20 cellular contexts compared by ENCODE assay signal in the genomic region with DNA sequence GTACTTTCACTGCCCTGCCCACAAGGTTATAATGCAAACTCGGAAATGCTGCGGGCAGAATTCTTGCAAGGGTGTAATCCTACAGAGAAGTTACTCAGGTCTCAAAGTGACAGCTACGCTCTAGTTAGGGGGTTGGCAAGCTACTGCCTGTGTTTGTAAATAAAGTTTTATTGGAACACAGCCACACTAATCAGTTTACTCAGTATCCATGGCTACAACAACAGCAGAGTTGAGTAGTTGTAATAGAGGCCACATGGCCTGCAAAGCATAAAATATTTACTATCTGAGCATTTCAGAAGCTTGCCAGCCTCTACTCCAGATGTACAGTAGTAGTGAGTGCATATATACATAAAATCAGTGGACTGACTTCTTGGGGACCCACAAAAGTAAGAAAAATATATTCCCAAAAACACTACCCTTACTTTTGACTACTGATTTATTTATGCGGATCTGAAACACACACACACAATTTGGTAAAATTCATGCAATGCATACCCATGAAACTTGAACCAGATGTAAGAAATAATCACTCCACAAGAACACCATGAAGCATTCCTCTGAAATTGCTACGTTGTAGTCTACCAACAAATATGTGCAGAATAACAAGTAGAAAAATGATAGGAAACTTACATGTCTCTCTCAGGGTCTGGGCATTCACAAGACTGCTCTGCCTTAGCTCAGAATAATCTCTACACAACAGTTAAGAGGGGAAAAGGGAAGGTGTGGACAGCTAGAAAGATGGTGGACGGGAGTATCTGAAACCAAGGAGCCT. TPM values are rescaled to one million over a fixed set of nuclear protein-coding genes. Genes with fewer than 3 reads are reported as not detected.
DNase-seq lines count a peak whose midpoint lies in the region; ATAC-seq, FAIRE-seq and TF ChIP-seq lines count a peak whose summit lies in the region.
"Had no signal": no experiment of that assay in that cellular context is flagged by ENCODE, and none has a peak within 500 bp of the region (broad histone marks: within the 10 kb centered on the region; RNA-seq: fewer than 3 reads in every experiment).

No MANE protein-coding gene starts in this region.

- H3K27ac Mint-ChIP-seq in glutamatergic neuron (ENCODE audit: unreplicated experiment): no peak overlapping the region
- H3K27ac Mint-ChIP-seq: activated T-helper 1 cell treated with anti-CD3 and anti-CD28 coated beads, Interleukin-12 subunit alpha, Interleukin-12 subunit beta, Interleukin-2, Interleukin-4 antibody, amounts not matched to agents 30 ng/mL and 10 ng/mL and 1 ng/mL, durations not matched to agents 14 hours and 24 hours and 36 hours; neural progenitor cell had no signal

- H3K36me3 ChIP-seq in K562 (ENCODE audit: control insufficient read depth, insufficient read depth, low read length): no peaks in the 10 kb centered on the region
- H3K36me3 ChIP-seq in keratinocyte (ENCODE audit: control insufficient read depth in 2 of 2, extremely low read depth in 1 of 2, insufficient read depth in 2 of 2, low read length in 2 of 2): peaks cover 0 to 2% of the 10 kb centered on the region in 2 experiments
- H3K36me3 ChIP-seq: adrenal gland, neural progenitor cell, SJCRH30 had no signal

- peak; percentile 47 for ATAC-seq in K562
- no peak for ATAC-seq in GM19463 (IDR thresholded peaks at IDR 0.05; ENCODE audit: unreplicated experiment)
- ATAC-seq in GM21786 (IDR thresholded peaks at IDR 0.05; ENCODE audit: unreplicated experiment): no peak
- ATAC-seq: right cardiac atrium had no signal

- H2AFZ ChIP-seq in K562 (ENCODE audit: low read depth, low read length) (no peak overlapping the region), keratinocyte (ENCODE audit: control insufficient read depth, low read length) (no peak overlapping the region)
- H2AFZ ChIP-seq: neural progenitor cell had no signal

- H3K27me3 ChIP-seq in K562 (ENCODE audit: control insufficient read depth in 2 of 2, insufficient read depth in 2 of 2, low read length in 2 of 2) (no peaks in the 10 kb centered on the region), keratinocyte (ENCODE audit: control insufficient read depth, extremely low read depth, insufficient read depth, low read length) (no peaks in the 10 kb centered on the region)
- H3K27me3 ChIP-seq: adrenal gland, neural progenitor cell, SJCRH30 had no signal

- no peaks in the 10 kb centered on the region for H3K9me1 ChIP-seq in K562 (ENCODE audit: control insufficient read depth, insufficient read depth, low read length)
- H3K9me1 ChIP-seq in keratinocyte (ENCODE audit: control insufficient read depth, extremely low read depth, insufficient read depth, low read length): peaks cover 3% of the 10 kb centered on the region

- dilution Hi-C loops in keratinocyte (cut with MboI; ENCODE audit: extremely low pct_ligation_motif_present, low sequenced_read_pairs): no loop called here

- DNase-seq in AG09319 (ENCODE audit: extremely low read depth, low read depth) (peak; percentile 70), HFF-Myc (ENCODE audit: extremely low read depth, low read depth) (peak; percentile 56), K562 (ENCODE audit: extremely low read depth in 1 of 4, low spot score in 3 of 4) (peak in 2 of 4 experiments; percentile 29 to 30), keratinocyte (ENCODE audit: low read depth, low spot score) (no peak), GM19239 (ENCODE audit: insufficient read length, low spot score) (no peak), glutamatergic neuron (no peak)
- DNase-seq: activated CD4-positive, alpha-beta T cell treated with anti-CD3 and anti-CD28 coated beads, Interleukin-2, amount 50 U/mL, for 4 hours; adrenal gland; cortex of kidney; foreskin melanocyte; NCI-H1092 treated with DMSO at 0.1 percent for 48 hours; NCI-H69; right cardiac atrium; SJCRH30; stimulated activated CD4-positive, alpha-beta T cell treated with anti-CD3 and anti-CD28 coated beads, Interleukin-1b, Interleukin-23, amount 100 ng/mL, for 48 hours had no signal

- BruUV-seq in K562 (replicated peaks; lab: Mats Ljungman, UMichigan): no TSS peak

- H3K4me2 ChIP-seq in K562 (ENCODE audit: insufficient read depth, low read length): no peak overlapping the region
- no peak overlapping the region for H3K4me2 ChIP-seq in keratinocyte (ENCODE audit: control insufficient read depth, extremely low read depth, insufficient read depth, low read depth, low read length)
- H3K4me2 ChIP-seq: neural progenitor cell had no signal

- H3K9ac ChIP-seq in K562 (ENCODE audit: insufficient read depth in 1 of 2, low read depth in 2 of 2, low read length in 2 of 2) (no peak overlapping the region), keratinocyte (ENCODE audit: control insufficient read depth, extremely low read depth, insufficient read depth, low read length) (no peak overlapping the region)
- H3K9ac ChIP-seq: neural progenitor cell had no signal

- H3K4me1 Mint-ChIP-seq in glutamatergic neuron (ENCODE audit: low read depth, unreplicated experiment): peaks cover 21% of the 10 kb centered on the region

- no peak for TF ChIP-seq CTCF in AG09319 (IDR thresholded peaks at IDR 0.05; ENCODE audit: low read depth, low read length)
- no peak for TF ChIP-seq CTCF in HFF-Myc (IDR thresholded peaks at IDR 0.05; ENCODE audit: low read depth, low read length, missing control alignments)
- no peak for TF ChIP-seq CTCF in K562 (IDR thresholded peaks at IDR 0.05 in 2 of 3, conservative IDR thresholded peaks at IDR 0.05 in 1 of 3; ENCODE audit: insufficient read depth in 2 of 3, low read depth in 1 of 3, low read length in 3 of 3)
- no peak for TF ChIP-seq CTCF in keratinocyte (optimal IDR thresholded peaks at IDR 0.05 in 1 of 3, IDR thresholded peaks at IDR 0.05 in 1 of 3, conservative IDR thresholded peaks at IDR 0.05 in 1 of 3; ENCODE audit: extremely low read depth in 1 of 3, insufficient read depth in 2 of 3, low read length in 3 of 3)
- TF ChIP-seq CTCF in glutamatergic neuron (IDR thresholded peaks at IDR 0.05; ENCODE audit: partially characterized antibody, unreplicated experiment): no peak

- H3K27me3 Mint-ChIP-seq in glutamatergic neuron (ENCODE audit: unreplicated experiment): no peaks in the 10 kb centered on the region

- no peaks in the 10 kb centered on the region for H3K9me3 ChIP-seq in K562 (replicated peaks; ENCODE audit: control insufficient read depth, insufficient read depth, low read depth, low read length)
- no peaks in the 10 kb centered on the region for H3K9me3 ChIP-seq in keratinocyte (ENCODE audit: control insufficient read depth, low read depth, low read length)
- H3K9me3 ChIP-seq: adrenal gland had no signal

- intact Hi-C loops in K562 (cut with micrococcal nuclease): loop anchor here (5.0 kb wide), 1 partner anchor 36 kb away; no protein-coding TSS in a partner anchor

- TF ChIP-seq POLR2A in K562 (conservative IDR thresholded peaks at IDR 0.05): no peak

- in situ Hi-C loops in K562 (cut with MboI): no loop called here

- H3K79me2 ChIP-seq in K562 (ENCODE audit: control insufficient read depth, insufficient read depth, low read length): peaks cover 77% of the 10 kb centered on the region
- peaks cover 93% of the 10 kb centered on the region for H3K79me2 ChIP-seq in keratinocyte (ENCODE audit: control insufficient read depth, insufficient read depth, low read length)

- POLR2A ChIA-PET in K562 (lab: Yijun Ruan, JAX): interaction anchor here (0.6 to 1.7 kb wide), 6 partner anchors 10 to 193 kb away, joined by 3 to 7 read pairs (median 5); no protein-coding TSS in a partner anchor

- H3K4me1 ChIP-seq in K562 (replicated peaks in 1 of 2; ENCODE audit: control insufficient read depth in 2 of 2, insufficient read depth in 2 of 2, low read length in 2 of 2) (peaks cover 12 to 28% of the 10 kb centered on the region in 2 experiments; a peak in 4 of 5 replicates), keratinocyte (ENCODE audit: control insufficient read depth, extremely low read depth, insufficient read depth, low read length) (peaks cover 8% of the 10 kb centered on the region)
- H3K4me1 ChIP-seq: neural progenitor cell, SJCRH30 had no signal

- TF ChIP-seq RAD21 in K562 (CRISPR knock-in tag; conservative IDR thresholded peaks at IDR 0.05 in 1 of 2, IDR thresholded peaks at IDR 0.05 in 1 of 2): no peak

- TF ChIP-seq EP300 in K562 (IDR thresholded peaks at IDR 0.05; ENCODE audit: low read length): no peak

- FAIRE-seq in K562 (lab: Jason Lieb, UNC) (peak; percentile 11), keratinocyte (lab: Jason Lieb, UNC) (no peak), GM19239 (lab: Jason Lieb, UNC) (no peak)

- WGBS in K562 (ENCODE audit: insufficient coverage, low coverage, missing lambda C conversion rate): 74% methylated on average over 6 of the region's 6 CpGs

- no peak overlapping the region for H3K4me3 ChIP-seq in HFF-Myc (replicated peaks; ENCODE audit: low read depth, low read length)
- no peak overlapping the region for H3K4me3 ChIP-seq in K562
- H3K4me3 ChIP-seq in keratinocyte (ENCODE audit: control insufficient read depth in 2 of 3, extremely low read depth in 1 of 3, insufficient read depth in 2 of 3, low read depth in 1 of 3, low read length in 3 of 3): no peak overlapping the region
- H3K4me3 ChIP-seq: adrenal gland, neural progenitor cell, SJCRH30 had no signal

- no peak overlapping the region for H3K4me3 Mint-ChIP-seq in glutamatergic neuron (ENCODE audit: unreplicated experiment)
- H3K4me3 Mint-ChIP-seq: activated T-helper 1 cell treated with anti-CD3 and anti-CD28 coated beads, Interleukin-12 subunit alpha, Interleukin-12 subunit beta, Interleukin-2, Interleukin-4 antibody, amounts not matched to agents 30 ng/mL and 10 ng/mL and 1 ng/mL, durations not matched to agents 14 hours and 24 hours and 36 hours; neural progenitor cell had no signal

- H3K36me3 Mint-ChIP-seq in glutamatergic neuron (ENCODE audit: unreplicated experiment): no peaks in the 10 kb centered on the region

- H4K20me1 ChIP-seq in K562 (replicated peaks; ENCODE audit: control insufficient read depth, insufficient read depth, low read length) (no peaks in the 10 kb centered on the region; the same call in 1 of the 2 replicates), keratinocyte (ENCODE audit: control insufficient read depth, extremely low read depth, insufficient read depth, low read length) (peaks cover 11% of the 10 kb centered on the region)

- H3K9me3 Mint-ChIP-seq in glutamatergic neuron (ENCODE audit: unreplicated experiment): peaks cover 3% of the 10 kb centered on the region

- CTCF ChIA-PET in K562 (lab: Yijun Ruan, JAX; ENCODE audit: low intra/inter-chr PET ratio): no interaction called here

- no peak overlapping the region; the same call in 2 of the 3 replicates for H3K27ac ChIP-seq in K562 (ENCODE audit: extremely low read depth, low read depth, low read length)
- H3K27ac ChIP-seq in keratinocyte (ENCODE audit: control insufficient read depth, insufficient read depth, low read length): peak overlapping the region; percentile 17
- H3K27ac ChIP-seq: adrenal gland, C4-2B, neural progenitor cell, SJCRH30 had no signal

RNA-seq across cellular contexts. Expression of a gene that starts 52.9 kb away (rescaled TPM):
- 44.4 and 51.4 TPM in 2 replicates for total RNA-seq in K562 (2011; cell fraction: chromatin; rRNA removed; ENCODE audit: low replicate concordance)
- total RNA-seq in K562 (2011; cell fraction: nucleolus; rRNA removed): 19.2 and 23.2 TPM in 2 replicates
- total RNA-seq in K562 (2011; cell fraction: nucleoplasm; rRNA removed): 27.4 and 30.5 TPM in 2 replicates
- total RNA-seq in K562 (2014; rRNA removed) (13.5 and 14.8 TPM in 2 replicates), K562 (2014; rRNA removed; fragmentation: Illumina TruSeq; extraction: Trizol) (10.5 and 11.6 TPM in 2 replicates), K562 (2015; rRNA removed; fragmentation: Illumina TruSeq; extraction: Trizol) (12.8 and 13.1 TPM in 2 replicates), K562 (2021) (18.2 and 20.1 TPM in 2 replicates), glutamatergic neuron (ENCODE audit: unreplicated experiment) (23.1 TPM)
- polyA plus RNA-seq in K562 (2011; rRNA removed) (10.1 and 10.3 TPM in 2 replicates), K562 (2014; fragmentation: Illumina TruSeq; extraction: Trizol) (14.4 and 16.1 TPM in 2 replicates), K562 (2014; fragmentation: Nextera tagmentation; extraction: Ambion mirVana) (1 to 10 TPM; 1.0 to 1.3 TPM), K562 (2014; rRNA removed) (12.5 and 12.6 TPM in 2 replicates), keratinocyte (20.7 to 32.3 TPM (median 22.2 TPM) in 3 replicates)
- 6.5 and 7.0 TPM in 2 replicates for polyA plus RNA-seq in K562 (2011; cell fraction: cytosol; rRNA removed)
- polyA plus RNA-seq in K562 (2011; cell fraction: nucleus; rRNA removed): 15.9 and 21.8 TPM in 2 replicates
- polyA plus RNA-seq in K562 (2012): 11.3 and 12.0 TPM in 2 replicates
- polyA minus RNA-seq in K562 (2011; rRNA and poly(A)+ RNA removed): 10.2 and 11.4 TPM in 2 replicates
- 5.6 and 7.7 TPM in 2 replicates for polyA minus RNA-seq in K562 (2011; cell fraction: cytosol; rRNA and poly(A)+ RNA removed)
- polyA minus RNA-seq in K562 (2011; cell fraction: nucleus; rRNA and poly(A)+ RNA removed): 7.7 and 9.3 TPM in 2 replicates
- polyA plus RNA-seq in keratinocyte (2011; ENCODE audit: low read depth): 47.9 TPM
- 20.3 and 25.4 TPM in 2 replicates for polyA plus RNA-seq in keratinocyte (2011; cell fraction: cytosol; rRNA removed)
- polyA plus RNA-seq in keratinocyte (2011; cell fraction: nucleus; rRNA removed): 50.8 and 56.0 TPM in 2 replicates
- polyA plus RNA-seq in keratinocyte (2012; ENCODE audit: low replicate concordance): 26.2 and 27.9 TPM in 2 replicates
- 20.0 to 37.9 TPM (median 28.4 TPM) in 3 replicates for polyA minus RNA-seq in keratinocyte
- polyA minus RNA-seq in keratinocyte (2011; cell fraction: cytosol; rRNA and poly(A)+ RNA removed): 15.5 TPM
- polyA minus RNA-seq in keratinocyte (2011; cell fraction: nucleus; rRNA and poly(A)+ RNA removed): 26.2 and 54.6 TPM in 2 replicates

Comparison
In these comparisons a context has a peak if more than half of its experiments do, and no peak if none do; other contexts are left out.
1. DNase-seq: peak in AG09319 (single experiment) and HFF-Myc (single experiment); none in keratinocyte (single experiment), GM19239 (single experiment) and glutamatergic neuron (single experiment).